25 cellular contexts compared by ENCODE assay signal in the genomic region with DNA sequence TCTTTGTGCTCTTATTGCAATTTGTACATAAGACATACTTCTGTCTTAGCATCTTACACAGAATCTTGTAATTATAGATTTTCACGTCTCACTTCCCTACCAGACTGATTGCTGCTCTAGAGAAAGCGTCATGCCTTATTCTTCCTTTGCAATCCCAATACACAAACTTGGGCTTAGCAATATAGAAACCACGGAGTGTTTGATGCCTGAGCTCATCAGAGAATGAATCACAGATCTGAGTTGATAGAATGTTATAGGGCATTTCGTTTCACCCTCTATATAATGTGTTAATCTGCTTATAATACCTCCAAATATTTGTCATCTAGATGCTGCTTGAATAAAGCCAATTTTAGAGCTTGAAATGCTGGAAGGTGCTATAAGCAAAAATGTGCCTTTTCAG. TPM values are rescaled to one million over a fixed set of nuclear protein-coding genes. Genes with fewer than 3 reads are reported as not detected.
DNase-seq lines count a peak whose midpoint lies in the region; ATAC-seq and TF ChIP-seq lines count a peak whose summit lies in the region.
"Had no signal": no experiment of that assay in that cellular context is flagged by ENCODE, and none has a peak within 500 bp of the region (broad histone marks: within the 10 kb centered on the region; RNA-seq: fewer than 3 reads in every experiment).

No MANE protein-coding gene starts in this region.

- WGBS in SK-N-SH (ENCODE audit: low lambda C conversion rate) = 0% methylated on average over 4 of the region's 4 CpGs

- no peak for TF ChIP-seq EP300 in SK-N-SH (IDR thresholded peaks at IDR 0.05; ENCODE audit: borderline replicate concordance in 1 of 2, low read depth in 1 of 2, low read length in 1 of 2)

- H3K4me2 ChIP-seq in SK-N-SH = no peak overlapping the region

- no peak overlapping the region for H3K27ac ChIP-seq in SK-N-SH (ENCODE audit: low read depth in 2 of 2, low read length in 1 of 2)
- H3K27ac ChIP-seq: cardiac muscle cell, prostate gland, tibial artery had no signal

- H3K9me2 ChIP-seq in SK-N-SH = no peaks in the 10 kb centered on the region

- DNase-seq in AG10803 (ENCODE audit: low read depth) = peak; percentile 15
- DNase-seq in M059J (ENCODE audit: low read depth) = peak; percentile 34
- peak; percentile 46 for DNase-seq in astrocyte of the spinal cord (ENCODE audit: low read depth, low spot score)
- DNase-seq in iris pigment epithelial cell (ENCODE audit: low read depth) = peak; percentile 68
- no peak for DNase-seq in SK-N-SH
- DNase-seq in D341Med (ENCODE audit: low spot score) = no peak
- DNase-seq: activated CD4-positive, alpha-beta T cell treated with anti-CD3 and anti-CD28 coated beads, Interleukin-2, amount 10 ng/mL, durations not matched to agents 24 days and 14 days; activated naive CD8-positive, alpha-beta T cell treated with anti-CD3 and anti-CD28 coated beads, Interleukin-2, amount 10 ng/mL, durations not matched to agents 7 days and 5 days; DMS 273 treated with DMSO at 0.1 percent for 48 hours; MG63; NCI-H1694; SIG-M5; stimulated activated CD4-positive, alpha-beta T cell treated with anti-CD3 and anti-CD28 coated beads, Interleukin-4, amount 100 ng/mL, for 1 hour; stimulated activated naive CD8-positive, alpha-beta T cell treated with anti-CD3 and anti-CD28 coated beads, Interleukin-15, Interleukin-2, amounts not matched to agents 100 U/mL and 50 U/mL, for 24 hours; tibial artery had no signal

- H3K36me3 ChIP-seq in SK-N-SH (replicated peaks in 1 of 2; ENCODE audit: control insufficient read depth in 1 of 2, insufficient read depth in 2 of 2, low read length in 1 of 2) = no peaks in the 10 kb centered on the region
- H3K36me3 ChIP-seq: cardiac muscle cell, MG63, prostate gland, tibial artery had no signal

- H3K4me3 ChIP-seq in AG10803 (ENCODE audit: low read length) (no peak overlapping the region), astrocyte of the spinal cord (ENCODE audit: low read depth, low read length) (no peak overlapping the region), SK-N-SH (ENCODE audit: low read depth in 2 of 2, low read length in 1 of 2) (no peak overlapping the region)
- H3K4me3 ChIP-seq: cardiac muscle cell, MG63, prostate gland, tibial artery had no signal

- TF ChIP-seq RAD21 in SK-N-SH (IDR thresholded peaks at IDR 0.05; ENCODE audit: low read length) = no peak

- POLR2A ChIA-PET in SK-N-SH (lab: Yijun Ruan, JAX) = no interaction called here

- no peaks in the 10 kb centered on the region for H4K20me1 ChIP-seq in SK-N-SH (ENCODE audit: insufficient read depth)

- no peak for ATAC-seq in activated CD4-positive, CD25-positive, alpha-beta regulatory T cell treated with anti-CD3 and anti-CD28 coated beads, Interleukin-2, amount 50 U/mL, for 24 hours
- no peak for ATAC-seq in HG02610 (IDR thresholded peaks at IDR 0.05; ENCODE audit: unreplicated experiment)
- ATAC-seq: activated T-helper 17 cell treated with anti-CD3 and anti-CD28 coated beads, Interleukin-2, amount 50 U/mL, for 72 hours; natural killer cell treated with Interleukin-12 subunit alpha and Interleukin-12 subunit beta and Interleukin-15 and Interleukin-18, amount 100 ng/mL, for 72 hours; stimulated activated naive CD8-positive, alpha-beta T cell treated with anti-CD3 and anti-CD28 coated beads, Interleukin-15, Interleukin-2, amounts not matched to agents 100 U/mL and 50 U/mL, for 24 hours had no signal

- H3K4me1 ChIP-seq in SK-N-SH (ENCODE audit: control insufficient read depth in 1 of 2, insufficient read depth in 2 of 2, low read depth in 1 of 2, low read length in 1 of 2) = peaks cover 0 to 11% of the 10 kb centered on the region in 2 experiments; a peak in 2 of 4 replicates
- H3K4me1 ChIP-seq: prostate gland had no signal

- H3K9ac ChIP-seq in SK-N-SH = no peak overlapping the region

- CTCF ChIA-PET in SK-N-SH (lab: Yijun Ruan, JAX) = interaction anchor here (1.1 to 1.2 kb wide), 2 partner anchors 9 to 28 kb away, joined by 3 to 6 read pairs; no protein-coding TSS in a partner anchor

- H3K79me2 ChIP-seq in SK-N-SH (ENCODE audit: insufficient read depth) = no peaks in the 10 kb centered on the region

- H2AFZ ChIP-seq in SK-N-SH (ENCODE audit: low read depth) = no peak overlapping the region

- H3K27me3 ChIP-seq in SK-N-SH (ENCODE audit: insufficient read depth) = peaks cover 76% of the 10 kb centered on the region; the same call in 1 of the 2 replicates

- in situ Hi-C loops in astrocyte of the spinal cord (cut with HindIII; ENCODE audit: low sequenced_read_pairs) = no loop called here

- H3K9me3 ChIP-seq in SK-N-SH = no peaks in the 10 kb centered on the region
- H3K9me3 ChIP-seq: MG63, prostate gland, tibial artery had no signal

- H3F3A ChIP-seq in SK-N-SH (replicated peaks; ENCODE audit: insufficient read depth) = peaks cover 7% of the 10 kb centered on the region

- TF ChIP-seq CTCF in AG10803 (conservative IDR thresholded peaks at IDR 0.05; ENCODE audit: low read length) (no peak), astrocyte of the spinal cord (IDR thresholded peaks at IDR 0.05; ENCODE audit: low read depth, low read length) (no peak), SK-N-SH (IDR thresholded peaks at IDR 0.05) (no peak)

TF ChIP-seq in SK-N-SH, 30 proteins besides CTCF, POLR2A, EP300 and RAD21:
- TF ChIP-seq RFX5 (IDR thresholded peaks at IDR 0.05; ENCODE audit: low read length) (no peak), NRF1 (IDR thresholded peaks at IDR 0.05; ENCODE audit: low read depth, low read length) (no peak), CHD2 (IDR thresholded peaks at IDR 0.05; ENCODE audit: low read length, partially characterized antibody) (no peak), RXRA (IDR thresholded peaks at IDR 0.05; ENCODE audit: borderline replicate concordance, low read depth) (no peak), MEF2A (IDR thresholded peaks at IDR 0.05; ENCODE audit: borderline replicate concordance, low read depth) (no peak), FOXJ3 (CRISPR knock-in tag; IDR thresholded peaks at IDR 0.05) (no peak), GATA2 (CRISPR knock-in tag; IDR thresholded peaks at IDR 0.05) (no peak)
- TF ChIP-seq, protein P1, sequence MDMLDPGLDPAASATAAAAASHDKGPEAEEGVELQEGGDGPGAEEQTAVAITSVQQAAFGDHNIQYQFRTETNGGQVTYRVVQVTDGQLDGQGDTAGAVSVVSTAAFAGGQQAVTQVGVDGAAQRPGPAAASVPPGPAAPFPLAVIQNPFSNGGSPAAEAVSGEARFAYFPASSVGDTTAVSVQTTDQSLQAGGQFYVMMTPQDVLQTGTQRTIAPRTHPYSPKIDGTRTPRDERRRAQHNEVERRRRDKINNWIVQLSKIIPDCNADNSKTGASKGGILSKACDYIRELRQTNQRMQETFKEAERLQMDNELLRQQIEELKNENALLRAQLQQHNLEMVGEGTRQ (IDR thresholded peaks at IDR 0.05; ENCODE audit: borderline replicate concordance, low read depth, low read length) = no peak

RNA-seq across cellular contexts. Expression of a gene that starts 6.6 kb away (rescaled TPM):
- total RNA-seq in M059J (2014; rRNA removed; shearing (Covaris generic)) = not detected in 2 replicates
- not detected in 2 replicates for polyA plus RNA-seq in SK-N-SH (2012; rRNA removed)
- polyA plus RNA-seq in SK-N-SH (2012; cell fraction: cytosol; rRNA removed) = not detected in 2 replicates
- not detected in 2 replicates for polyA plus RNA-seq in SK-N-SH (2012; cell fraction: nucleus; rRNA removed)
- total RNA-seq: activated CD4-positive, alpha-beta T cell treated with anti-CD3 and anti-CD28 coated beads, Interleukin-2, amount 10 ng/mL, durations not matched to agents 24 days and 14 days; activated naive CD8-positive, alpha-beta T cell treated with anti-CD3 and anti-CD28 coated beads, Interleukin-2, amount 10 ng/mL, durations not matched to agents 7 days and 5 days; activated T-helper 17 cell treated with anti-CD3 and anti-CD28 coated beads, Interleukin-2, amount 50 U/mL, for 72 hours; cardiac muscle cell; dermis microvascular lymphatic vessel endothelial cell; endothelial cell of umbilical vein; mesothelial cell of epicardium; natural killer cell treated with Interleukin-12 subunit alpha and Interleukin-12 subunit beta and Interleukin-15 and Interleukin-18, amount 100 ng/mL, for 72 hours had no signal
- polyA plus RNA-seq: endothelial cell of umbilical vein, IgD-negative memory B cell had no signal

RNA-seq across cellular contexts. Expression of a gene that starts 59.1 kb away (rescaled TPM):
- 9.9 and 10.2 TPM in 2 replicates for total RNA-seq in M059J (2014; rRNA removed; shearing (Covaris generic))
- polyA plus RNA-seq in SK-N-SH (2012; rRNA removed) = 1.6 and 2.0 TPM in 2 replicates
- polyA plus RNA-seq in SK-N-SH (2012; cell fraction: cytosol; rRNA removed) = 1.8 and 2.4 TPM in 2 replicates
- polyA plus RNA-seq in SK-N-SH (2012; cell fraction: nucleus; rRNA removed) = 1.2 and 2.3 TPM in 2 replicates

Comparison
In these comparisons a context has a peak if more than half of its experiments do, and no peak if none do; other contexts are left out.
1. DNase-seq: peak in AG10803 (single experiment), M059J (single experiment), astrocyte of the spinal cord (single experiment) and iris pigment epithelial cell (single experiment); none in SK-N-SH (single experiment) and D341Med (single experiment).